ENCODE assay signal across 8 cellular contexts in genomic region chr3:138608322-138609214, GRCh38. TPM values are rescaled to one million over a fixed set of nuclear protein-coding genes. Genes with fewer than 3 reads are reported as not detected.
DNase-seq lines count a peak whose midpoint lies in the region; ATAC-seq, FAIRE-seq and TF ChIP-seq lines count a peak whose summit lies in the region.

FAIM (plus strand) TSS chr3:138608771; CDS start chr3:138619727, 10,956 bp downstream.

- peaks cover 13% of the 10 kb centered on the region for H3K4me1 Mint-ChIP-seq in neural progenitor cell

- no peaks in the 10 kb centered on the region for H4K20me1 ChIP-seq in neural progenitor cell (ENCODE audit: low read depth)

- H3K27me3 ChIP-seq in HL-60 (ENCODE audit: insufficient read depth, poor library complexity, severe bottlenecking) (no peaks in the 10 kb centered on the region), neural progenitor cell (peaks cover 9% of the 10 kb centered on the region), stomach smooth muscle (ENCODE audit: control insufficient read depth in 1 of 2, insufficient read depth in 2 of 2, low read length in 2 of 2) (no peaks in the 10 kb centered on the region)

- H3K36me3 ChIP-seq in neural progenitor cell (no peaks in the 10 kb centered on the region), stomach smooth muscle (ENCODE audit: control insufficient read depth in 2 of 2, insufficient read depth in 2 of 2, low read length in 2 of 2) (no peaks in the 10 kb centered on the region)

- peak within 1 kb of the TSS; percentile 87 for H3K27ac Mint-ChIP-seq in neural progenitor cell

- H3K9me3 ChIP-seq in neural progenitor cell (ENCODE audit: low read depth) = no peaks in the 10 kb centered on the region
- H3K9me3 ChIP-seq in stomach smooth muscle (ENCODE audit: control insufficient read depth in 2 of 2, low read length in 2 of 2) = no peaks in the 10 kb centered on the region

- H3K4me1 ChIP-seq in neural progenitor cell (peaks cover 5% of the 10 kb centered on the region), stomach smooth muscle (ENCODE audit: control insufficient read depth, insufficient read depth, low read length) (peaks cover 10% of the 10 kb centered on the region)

- peak; percentile 66 for ATAC-seq in GM19467 (IDR thresholded peaks at IDR 0.05; ENCODE audit: unreplicated experiment)

- H3K27ac ChIP-seq in HL-60 (replicated peaks) (no peak within 1 kb of the TSS), neural progenitor cell (no peak within 1 kb of the TSS), stomach smooth muscle (ENCODE audit: low read length) (peak within 1 kb of the TSS; percentile 96)

- H2AFZ ChIP-seq in neural progenitor cell (replicated peaks) = peak within 1 kb of the TSS; percentile 85

- peaks cover 11% of the 10 kb centered on the region for H3F3A ChIP-seq in neural progenitor cell (ENCODE audit: low read depth)

- peak; percentile 54 for DNase-seq in DMS114 treated with DMSO at 0.1 percent for 48 hours (lab: John Stamatoyannopoulos, UW; ENCODE audit: unreplicated experiment)
- no peak for DNase-seq in HL-60 (ENCODE audit: low read depth in 1 of 2, low spot score in 1 of 2)
- peak; percentile 46 for DNase-seq in RCC 7860 (ENCODE audit: low spot score)
- DNase-seq in activated gamma-delta T cell (lab: John Stamatoyannopoulos, UW) = peak; percentile 65
- DNase-seq in foreskin fibroblast = peak; percentile 57 to 80
- peak; percentile 71 for DNase-seq in neural progenitor cell (ENCODE audit: low spot score)

- H3K9ac ChIP-seq in neural progenitor cell = peak within 1 kb of the TSS; percentile 48
- peak within 1 kb of the TSS; percentile 92 to 96 for H3K9ac ChIP-seq in stomach smooth muscle (ENCODE audit: low read length in 2 of 2)

- peak within 1 kb of the TSS; percentile 94 for H3K4me2 ChIP-seq in neural progenitor cell

- H3K27me3 Mint-ChIP-seq in neural progenitor cell (ENCODE audit: insufficient read depth, low read depth) = peaks cover 13% of the 10 kb centered on the region

- peaks cover 2% of the 10 kb centered on the region for H3K36me3 Mint-ChIP-seq in neural progenitor cell

- peak within 1 kb of the TSS; percentile 43 for H3K4me3 ChIP-seq in HL-60 (replicated peaks; ENCODE audit: insufficient read depth, low read length)
- peak within 1 kb of the TSS; percentile 58 to 74 for H3K4me3 ChIP-seq in foreskin fibroblast (ENCODE audit: low read depth in 1 of 2, low read length in 2 of 2)
- H3K4me3 ChIP-seq in neural progenitor cell = peak within 1 kb of the TSS; percentile 62
- peak within 1 kb of the TSS; percentile 87 to 91 for H3K4me3 ChIP-seq in stomach smooth muscle (ENCODE audit: low read length in 2 of 2)

- H3K4me3 Mint-ChIP-seq in neural progenitor cell = peak within 1 kb of the TSS; percentile 82

- no peak for TF ChIP-seq CTCF in HL-60 (IDR thresholded peaks at IDR 0.05; ENCODE audit: insufficient read depth, low read length)
- no peak for TF ChIP-seq CTCF in foreskin fibroblast (IDR thresholded peaks at IDR 0.05; ENCODE audit: low read depth, low read length)
- no peak for TF ChIP-seq CTCF in neural progenitor cell (IDR thresholded peaks at IDR 0.05)

- FAIRE-seq in RCC 7860 (lab: Jason Lieb, UNC) = no peak

- H3K79me2 ChIP-seq in neural progenitor cell (ENCODE audit: low read depth) = no peaks in the 10 kb centered on the region

- peaks cover 8% of the 10 kb centered on the region for H3K9me3 Mint-ChIP-seq in neural progenitor cell

RNA-seq across cellular contexts. Expression of gene FAIM, which starts in this region (rescaled TPM):
- total RNA-seq in neural progenitor cell (ENCODE audit: low replicate concordance) = 9.8 and 13.2 TPM in 2 replicates

Comparison
In these comparisons a context has a peak if more than half of its experiments do, and no peak if none do; other contexts are left out.
1. DNase-seq: peak in DMS114 treated with DMSO at 0.1 percent for 48 hours (single experiment), RCC 7860 (single experiment), activated gamma-delta T cell (single experiment), foreskin fibroblast (2 of 2) and neural progenitor cell (single experiment); none in HL-60 (0 of 2).
2. Peak in every context shown above with its lines, with median percentiles within 50 percentile points of each other: H3K4me3 ChIP-seq.